14 cellular contexts compared by ENCODE assay signal in the genomic region with DNA sequence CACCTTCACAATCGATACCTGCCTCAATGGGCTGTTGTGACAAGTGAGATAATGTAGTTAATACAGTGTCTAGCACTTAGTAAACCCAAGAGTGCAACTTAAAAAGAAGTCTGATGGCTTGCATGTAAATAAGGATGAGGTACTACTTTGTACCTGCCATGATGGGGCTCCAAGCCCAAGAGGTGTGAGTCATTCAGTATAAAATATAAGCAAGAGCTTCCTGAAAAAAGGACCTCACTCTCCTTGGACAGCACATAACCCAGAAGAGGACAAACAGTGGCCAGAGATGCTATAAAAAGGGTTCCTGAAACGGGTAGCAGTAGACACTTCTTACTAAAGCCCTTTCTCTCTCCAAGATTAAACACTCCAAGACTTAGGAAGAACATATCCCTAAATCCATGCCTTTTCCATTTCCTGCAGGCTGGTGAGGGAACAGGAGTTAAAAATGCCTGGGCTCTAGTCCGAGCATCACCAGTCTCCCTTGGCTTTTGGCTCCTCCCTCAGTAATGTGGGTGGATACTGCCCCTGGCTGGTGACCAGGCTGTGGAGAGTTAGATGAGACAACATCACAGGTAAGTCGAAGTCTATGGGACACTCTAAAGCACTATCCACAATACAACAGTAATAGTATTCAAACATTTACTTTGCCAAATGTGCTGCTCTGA. TPM values are rescaled to one million over a fixed set of nuclear protein-coding genes. Genes with fewer than 3 reads are reported as not detected.
DNase-seq lines count a peak whose midpoint lies in the region; ATAC-seq, FAIRE-seq and TF ChIP-seq lines count a peak whose summit lies in the region.
"Had no signal": no experiment of that assay in that cellular context is flagged by ENCODE, and none has a peak within 500 bp of the region (broad histone marks: within the 10 kb centered on the region; RNA-seq: fewer than 3 reads in every experiment).

No MANE protein-coding gene starts in this region.

- BruUV-seq in HepG2 (replicated peaks; lab: Mats Ljungman, UMichigan): no TSS peak

- no peak overlapping the region for H3K4me2 ChIP-seq in HepG2 (ENCODE audit: low read depth, low read length)

- peaks cover 11% of the 10 kb centered on the region for H3K36me3 Mint-ChIP-seq in activated naive CD4-positive, alpha-beta T cell treated with anti-CD3 and anti-CD28 coated beads, Interleukin-2, amount 50 U/mL, for 24 hours
- H3K36me3 Mint-ChIP-seq in activated T-helper 1 cell treated with anti-CD3 and anti-CD28 coated beads, Interleukin-12 subunit alpha, Interleukin-12 subunit beta, Interleukin-2, Interleukin-4 antibody, amounts not matched to agents 30 ng/mL and 10 ng/mL and 1 ng/mL, durations not matched to agents 14 hours and 24 hours and 36 hours (ENCODE audit: low read depth): peaks cover 19% of the 10 kb centered on the region

- H3K9me3 ChIP-seq in HepG2 (ENCODE audit: low read length): no peaks in the 10 kb centered on the region
- H3K9me3 ChIP-seq in suprapubic skin: no peaks in the 10 kb centered on the region
- no peaks in the 10 kb centered on the region for H3K9me3 ChIP-seq in BE2C

- no peak for FAIRE-seq in HepG2 (lab: Jason Lieb, UNC)
- FAIRE-seq: kidney had no signal

- 88% methylated on average over 4 of the region's 4 CpGs for WGBS in HepG2 (ENCODE audit: low lambda C conversion rate)
- 64% methylated on average over 4 of the region's 4 CpGs for WGBS in suprapubic skin

- CTCF ChIA-PET in HepG2 (lab: Yijun Ruan, JAX; ENCODE audit: low intra/inter-chr PET ratio, low total read pairs): no interaction called here

- no peak overlapping the region for H3K9ac ChIP-seq in HepG2 (ENCODE audit: insufficient read depth, low read depth, low read length)

- ATAC-seq in HepG2: no peak

- H3K27ac Mint-ChIP-seq in activated naive CD4-positive, alpha-beta T cell treated with anti-CD3 and anti-CD28 coated beads, Interleukin-2, amount 50 U/mL, for 24 hours: peak overlapping the region; percentile 8
- peak overlapping the region; percentile 24 for H3K27ac Mint-ChIP-seq in activated T-helper 1 cell treated with anti-CD3 and anti-CD28 coated beads, Interleukin-12 subunit alpha, Interleukin-12 subunit beta, Interleukin-2, Interleukin-4 antibody, amounts not matched to agents 30 ng/mL and 10 ng/mL and 1 ng/mL, durations not matched to agents 14 hours and 24 hours and 36 hours

- no peak for TF ChIP-seq POLR2A in HepG2 (IDR thresholded peaks at IDR 0.05; ENCODE audit: insufficient read depth in 1 of 2, low read depth in 2 of 2, low read length in 2 of 2)
- TF ChIP-seq POLR2A in suprapubic skin (IDR thresholded peaks at IDR 0.05): no peak

- intact Hi-C loops in activated T-helper 1 cell treated with anti-CD3 and anti-CD28 coated beads, Interleukin-12 subunit alpha, Interleukin-12 subunit beta, Interleukin-2, Interleukin-4 antibody, amounts not matched to agents 30 ng/mL and 10 ng/mL and 1 ng/mL, durations not matched to agents 14 hours and 24 hours and 36 hours (cut with micrococcal nuclease): no loop called here
- intact Hi-C loops in HepG2 (cut with micrococcal nuclease; ENCODE audit: unreplicated experiment): no loop called here

- H3K27me3 ChIP-seq in HepG2 (ENCODE audit: control insufficient read depth in 1 of 2, insufficient read depth in 2 of 2, low read length in 2 of 2): no peaks in the 10 kb centered on the region; a peak in 1 of 5 replicates
- H3K27me3 ChIP-seq in suprapubic skin: no peaks in the 10 kb centered on the region
- no peaks in the 10 kb centered on the region for H3K27me3 ChIP-seq in BE2C

- no peak for TF ChIP-seq RAD21 in HepG2 (CRISPR knock-in tag; IDR thresholded peaks at IDR 0.05)

- peak; percentile 10; the same call in 1 of the 2 replicates for TF ChIP-seq CTCF in HepG2 (CRISPR knock-in tag; IDR thresholded peaks at IDR 0.05)
- no peak for TF ChIP-seq CTCF in suprapubic skin (IDR thresholded peaks at IDR 0.05)
- TF ChIP-seq CTCF in BE2C (IDR thresholded peaks at IDR 0.05; ENCODE audit: low read depth, low read length): no peak

- TF ChIP-seq EP300 in HepG2 (IDR thresholded peaks at IDR 0.05; ENCODE audit: low read depth in 2 of 2, low read length in 2 of 2): no peak
- TF ChIP-seq EP300 in HepG2 (CRISPR knock-in tag; IDR thresholded peaks at IDR 0.05; ENCODE audit: borderline replicate concordance): no peak
- no peak for TF ChIP-seq EP300 in suprapubic skin (IDR thresholded peaks at IDR 0.05)

- in situ Hi-C loops in HepG2 (cut with HindIII; ENCODE audit: extremely low pct_ligation_motif_present, low pct_unique_long_range_greater_than_20kb): no loop called here

- no peaks in the 10 kb centered on the region for H3K9me3 Mint-ChIP-seq in activated naive CD4-positive, alpha-beta T cell treated with anti-CD3 and anti-CD28 coated beads, Interleukin-2, amount 50 U/mL, for 24 hours
- no peaks in the 10 kb centered on the region for H3K9me3 Mint-ChIP-seq in activated T-helper 1 cell treated with anti-CD3 and anti-CD28 coated beads, Interleukin-12 subunit alpha, Interleukin-12 subunit beta, Interleukin-2, Interleukin-4 antibody, amounts not matched to agents 30 ng/mL and 10 ng/mL and 1 ng/mL, durations not matched to agents 14 hours and 24 hours and 36 hours

- H3K27ac ChIP-seq in HepG2 (ENCODE audit: extremely low read length, insufficient read depth, low read length) (no peak overlapping the region), suprapubic skin (no peak overlapping the region)

- peaks cover 90% of the 10 kb centered on the region for H3K79me2 ChIP-seq in HepG2 (ENCODE audit: insufficient read depth, low read length)

- peak overlapping the region; percentile 60 for H3K4me3 Mint-ChIP-seq in activated naive CD4-positive, alpha-beta T cell treated with anti-CD3 and anti-CD28 coated beads, Interleukin-2, amount 50 U/mL, for 24 hours
- H3K4me3 Mint-ChIP-seq in activated T-helper 1 cell treated with anti-CD3 and anti-CD28 coated beads, Interleukin-12 subunit alpha, Interleukin-12 subunit beta, Interleukin-2, Interleukin-4 antibody, amounts not matched to agents 30 ng/mL and 10 ng/mL and 1 ng/mL, durations not matched to agents 14 hours and 24 hours and 36 hours: no peak overlapping the region

- H3K4me3 ChIP-seq in HepG2 (replicated peaks in 1 of 3; ENCODE audit: insufficient read depth in 1 of 3, low read depth in 2 of 3, low read length in 3 of 3): no peak overlapping the region
- no peak overlapping the region for H3K4me3 ChIP-seq in suprapubic skin
- no peak overlapping the region for H3K4me3 ChIP-seq in BE2C (ENCODE audit: low read depth, low read length)

- peaks cover 71% of the 10 kb centered on the region for H3K4me1 ChIP-seq in HepG2 (ENCODE audit: insufficient read depth, low read length)
- peaks cover 67% of the 10 kb centered on the region for H3K4me1 ChIP-seq in suprapubic skin
- peaks cover 6% of the 10 kb centered on the region; the same call in 1 of the 2 replicates for H3K4me1 ChIP-seq in BE2C

- POLR2A ChIA-PET in HepG2 (lab: Yijun Ruan, JAX): interaction anchor here (1.0 kb wide), 1 partner anchor 64 kb away, joined by 3 read pairs; no protein-coding TSS in a partner anchor

- H4K20me1 ChIP-seq in HepG2 (ENCODE audit: insufficient read depth, low read length): peaks cover 60% of the 10 kb centered on the region

- peaks cover 76% of the 10 kb centered on the region for H3K4me1 Mint-ChIP-seq in activated naive CD4-positive, alpha-beta T cell treated with anti-CD3 and anti-CD28 coated beads, Interleukin-2, amount 50 U/mL, for 24 hours
- peaks cover 62% of the 10 kb centered on the region for H3K4me1 Mint-ChIP-seq in activated T-helper 1 cell treated with anti-CD3 and anti-CD28 coated beads, Interleukin-12 subunit alpha, Interleukin-12 subunit beta, Interleukin-2, Interleukin-4 antibody, amounts not matched to agents 30 ng/mL and 10 ng/mL and 1 ng/mL, durations not matched to agents 14 hours and 24 hours and 36 hours (ENCODE audit: low read depth)

- no peak overlapping the region for H2AFZ ChIP-seq in HepG2 (ENCODE audit: low read length)

- DNase-seq in activated naive CD4-positive, alpha-beta T cell treated with Interleukin-2 at 50 U/mL for 16 hours: no peak
- no peak for DNase-seq in activated T-helper 1 cell treated with anti-CD3 and anti-CD28 coated beads, Interleukin-12 subunit alpha, Interleukin-12 subunit beta, Interleukin-2, Interleukin-4 antibody, amounts not matched to agents 30 ng/mL and 10 ng/mL and 1 ng/mL, durations not matched to agents 14 hours and 24 hours and 36 hours (ENCODE audit: low spot score)
- DNase-seq in HepG2 (ENCODE audit: low spot score) (no peak), suprapubic skin (ENCODE audit: low spot score in 2 of 2) (peak; percentile 7 to 48), BE2C (no peak), AG20443 (ENCODE audit: low spot score) (no peak), NCI-H2227 treated with DMSO at 0.1 percent for 48 hours (lab: John Stamatoyannopoulos, UW) (no peak)
- DNase-seq: foreskin fibroblast, GDM1, KBM-7, kidney, NCI-H2081, substantia nigra had no signal

- no peaks in the 10 kb centered on the region for H3K27me3 Mint-ChIP-seq in activated naive CD4-positive, alpha-beta T cell treated with anti-CD3 and anti-CD28 coated beads, Interleukin-2, amount 50 U/mL, for 24 hours
- no peaks in the 10 kb centered on the region for H3K27me3 Mint-ChIP-seq in activated T-helper 1 cell treated with anti-CD3 and anti-CD28 coated beads, Interleukin-12 subunit alpha, Interleukin-12 subunit beta, Interleukin-2, Interleukin-4 antibody, amounts not matched to agents 30 ng/mL and 10 ng/mL and 1 ng/mL, durations not matched to agents 14 hours and 24 hours and 36 hours (ENCODE audit: insufficient read depth)

- H3K36me3 ChIP-seq in HepG2 (replicated peaks in 1 of 2; ENCODE audit: control insufficient read depth in 1 of 2, insufficient read depth in 2 of 2, low read length in 2 of 2): peaks cover 11 to 14% of the 10 kb centered on the region in 2 experiments; a peak in 4 of 5 replicates
- no peaks in the 10 kb centered on the region for H3K36me3 ChIP-seq in suprapubic skin
- peaks cover 14% of the 10 kb centered on the region for H3K36me3 ChIP-seq in BE2C

RNA-seq across cellular contexts. Expression of gene UBE2V1, which starts 4.2 kb away (rescaled TPM):
- total RNA-seq in activated T-helper 1 cell treated with anti-CD3 and anti-CD28 coated beads, Interleukin-12 subunit alpha, Interleukin-12 subunit beta, Interleukin-2, Interleukin-4 antibody, amounts not matched to agents 30 ng/mL and 10 ng/mL and 1 ng/mL, durations not matched to agents 14 hours and 24 hours and 36 hours: 166 and 170 TPM in 2 replicates
- total RNA-seq in HepG2 (2016; rRNA removed; fragmentation: Illumina TruSeq; extraction: Trizol): 81.3 and 85.1 TPM in 2 replicates
- total RNA-seq in HepG2 (2016; cell fraction: cytosol; rRNA removed; fragmentation: Illumina TruSeq; extraction: Trizol; ENCODE audit: low read depth): 39.8 and 41.0 TPM in 2 replicates
- 75.7 and 82.4 TPM in 2 replicates for total RNA-seq in HepG2 (2016; cell fraction: insoluble cytoplasmic fraction; rRNA removed; fragmentation: Illumina TruSeq; extraction: Trizol)
- total RNA-seq in HepG2 (2016; cell fraction: membrane; rRNA removed; fragmentation: Illumina TruSeq; extraction: Trizol): 77.9 and 85.1 TPM in 2 replicates
- 90.9 and 96.1 TPM in 2 replicates for total RNA-seq in HepG2 (2016; cell fraction: nucleus; rRNA removed; fragmentation: Illumina TruSeq; extraction: Trizol)
- polyA plus RNA-seq in HepG2 (2011; rRNA removed): 102 and 132 TPM in 2 replicates
- 86.6 and 115 TPM in 2 replicates for polyA plus RNA-seq in HepG2 (2011; cell fraction: cytosol; rRNA removed)
- polyA plus RNA-seq in HepG2 (2011; cell fraction: nucleus; rRNA removed): 112 and 127 TPM in 2 replicates
- 131 and 175 TPM in 2 replicates for polyA plus RNA-seq in HepG2 (2012)
- 88.5 and 88.7 TPM in 2 replicates for polyA plus RNA-seq in HepG2 (2016; cell fraction: cytosol; fragmentation: Illumina TruSeq; extraction: Trizol; ENCODE audit: low read depth)
- polyA plus RNA-seq in HepG2 (2016; cell fraction: insoluble cytoplasmic fraction; fragmentation: Illumina TruSeq; extraction: Trizol; ENCODE audit: low read depth): 203 and 260 TPM in 2 replicates
- 179 and 185 TPM in 2 replicates for polyA plus RNA-seq in HepG2 (2016; cell fraction: membrane; fragmentation: Illumina TruSeq; extraction: Trizol; ENCODE audit: low read depth)
- polyA plus RNA-seq in HepG2 (2016; cell fraction: nucleus; fragmentation: Illumina TruSeq; extraction: Trizol; ENCODE audit: insufficient read depth, low read depth): 152 and 171 TPM in 2 replicates
- 54.3 and 62.1 TPM in 2 replicates for polyA minus RNA-seq in HepG2 (2011; rRNA and poly(A)+ RNA removed; ENCODE audit: low replicate concordance)
- polyA minus RNA-seq in HepG2 (2011; cell fraction: cytosol; rRNA and poly(A)+ RNA removed): 50.5 and 51.3 TPM in 2 replicates
- 273 and 299 TPM in 2 replicates for polyA minus RNA-seq in HepG2 (2011; cell fraction: nucleus; rRNA and poly(A)+ RNA removed)
- 100 to 1,000 TPM in 2 of 4 donors, 10 to 100 TPM in 2; 80.5 to 162 (median 99.0) TPM for total RNA-seq in suprapubic skin
- polyA plus RNA-seq in BE2C (2012; ENCODE audit: insufficient read depth, insufficient read length, low read depth): 88.4 TPM

RNA-seq across cellular contexts. Expression of gene PEDS1, which starts 44.8 kb away (rescaled TPM):
- 30.7 and 33.4 TPM in 2 replicates for total RNA-seq in activated T-helper 1 cell treated with anti-CD3 and anti-CD28 coated beads, Interleukin-12 subunit alpha, Interleukin-12 subunit beta, Interleukin-2, Interleukin-4 antibody, amounts not matched to agents 30 ng/mL and 10 ng/mL and 1 ng/mL, durations not matched to agents 14 hours and 24 hours and 36 hours
- 21.4 and 30.5 TPM in 2 replicates for total RNA-seq in HepG2 (2016; rRNA removed; fragmentation: Illumina TruSeq; extraction: Trizol)
- 17.9 and 19.8 TPM in 2 replicates for total RNA-seq in HepG2 (2016; cell fraction: cytosol; rRNA removed; fragmentation: Illumina TruSeq; extraction: Trizol; ENCODE audit: low read depth)
- 16.4 and 29.4 TPM in 2 replicates for total RNA-seq in HepG2 (2016; cell fraction: insoluble cytoplasmic fraction; rRNA removed; fragmentation: Illumina TruSeq; extraction: Trizol)
- total RNA-seq in HepG2 (2016; cell fraction: membrane; rRNA removed; fragmentation: Illumina TruSeq; extraction: Trizol): 40.2 and 46.0 TPM in 2 replicates
- total RNA-seq in HepG2 (2016; cell fraction: nucleus; rRNA removed; fragmentation: Illumina TruSeq; extraction: Trizol): 19.8 and 24.1 TPM in 2 replicates
- polyA plus RNA-seq in HepG2 (2011; rRNA removed): 93.9 and 105 TPM in 2 replicates
- polyA plus RNA-seq in HepG2 (2011; cell fraction: cytosol; rRNA removed): 58.6 and 81.5 TPM in 2 replicates
- polyA plus RNA-seq in HepG2 (2011; cell fraction: nucleus; rRNA removed): 45.3 and 46.9 TPM in 2 replicates
- polyA plus RNA-seq in HepG2 (2012): 29.0 and 44.1 TPM in 2 replicates
- polyA plus RNA-seq in HepG2 (2016; cell fraction: cytosol; fragmentation: Illumina TruSeq; extraction: Trizol; ENCODE audit: low read depth): 31.6 and 35.7 TPM in 2 replicates
- 33.1 and 37.1 TPM in 2 replicates for polyA plus RNA-seq in HepG2 (2016; cell fraction: insoluble cytoplasmic fraction; fragmentation: Illumina TruSeq; extraction: Trizol; ENCODE audit: low read depth)
- polyA plus RNA-seq in HepG2 (2016; cell fraction: membrane; fragmentation: Illumina TruSeq; extraction: Trizol; ENCODE audit: low read depth): 65.7 and 67.3 TPM in 2 replicates
- 60.4 and 64.9 TPM in 2 replicates for polyA plus RNA-seq in HepG2 (2016; cell fraction: nucleus; fragmentation: Illumina TruSeq; extraction: Trizol; ENCODE audit: insufficient read depth, low read depth)
- 171 and 190 TPM in 2 replicates for polyA minus RNA-seq in HepG2 (2011; rRNA and poly(A)+ RNA removed; ENCODE audit: low replicate concordance)
- 44.9 and 49.0 TPM in 2 replicates for polyA minus RNA-seq in HepG2 (2011; cell fraction: cytosol; rRNA and poly(A)+ RNA removed)
- polyA minus RNA-seq in HepG2 (2011; cell fraction: nucleus; rRNA and poly(A)+ RNA removed): 12.5 and 14.5 TPM in 2 replicates
- total RNA-seq in suprapubic skin: 10 to 100 TPM; 30.5 to 82.2 (median 57.3) TPM
- polyA plus RNA-seq in BE2C (2012; ENCODE audit: insufficient read depth, insufficient read length, low read depth): 81.0 TPM

Comparison
In these comparisons a context has a peak if more than half of its experiments do, and no peak if none do; other contexts are left out.
1. DNase-seq: peak in suprapubic skin (2 of 2); none in activated naive CD4-positive, alpha-beta T cell treated with Interleukin-2 at 50 U/mL for 16 hours (single experiment), activated T-helper 1 cell treated with anti-CD3 and anti-CD28 coated beads, Interleukin-12 subunit alpha, Interleukin-12 subunit beta, Interleukin-2, Interleukin-4 antibody, amounts not matched to agents 30 ng/mL and 10 ng/mL and 1 ng/mL, durations not matched to agents 14 hours and 24 hours and 36 hours (single experiment), HepG2 (single experiment), BE2C (single experiment), AG20443 (single experiment) and NCI-H2227 treated with DMSO at 0.1 percent for 48 hours (single experiment).